In the genomic region with DNA sequence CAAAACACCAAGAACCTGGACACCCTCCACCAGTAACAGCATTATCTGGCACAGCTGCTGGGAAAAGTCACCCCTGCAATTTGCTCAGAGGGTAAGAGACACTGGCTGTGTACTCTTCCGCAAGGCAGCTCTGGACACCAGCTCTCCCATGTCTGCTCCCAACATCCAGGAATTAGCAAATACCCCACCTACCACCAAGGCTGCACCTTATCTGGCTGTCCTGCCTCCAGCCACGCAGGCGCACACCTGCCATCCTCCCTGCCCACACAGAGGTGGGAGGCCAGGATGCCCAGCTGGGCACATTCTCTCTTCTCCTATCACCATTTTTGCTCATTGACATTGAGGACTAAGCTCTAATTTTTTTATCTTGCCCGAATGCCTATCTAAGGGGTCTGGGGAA, we compare ENCODE assay signal across 1 cellular context.
TF ChIP-seq lines count a peak whose summit lies in the region.

No MANE protein-coding gene starts in this region.

TF ChIP-seq in K562, 482 proteins besides CTCF, POLR2A, EP300 and RAD21 (continued from another document):
- TF ChIP-seq, protein P1, sequence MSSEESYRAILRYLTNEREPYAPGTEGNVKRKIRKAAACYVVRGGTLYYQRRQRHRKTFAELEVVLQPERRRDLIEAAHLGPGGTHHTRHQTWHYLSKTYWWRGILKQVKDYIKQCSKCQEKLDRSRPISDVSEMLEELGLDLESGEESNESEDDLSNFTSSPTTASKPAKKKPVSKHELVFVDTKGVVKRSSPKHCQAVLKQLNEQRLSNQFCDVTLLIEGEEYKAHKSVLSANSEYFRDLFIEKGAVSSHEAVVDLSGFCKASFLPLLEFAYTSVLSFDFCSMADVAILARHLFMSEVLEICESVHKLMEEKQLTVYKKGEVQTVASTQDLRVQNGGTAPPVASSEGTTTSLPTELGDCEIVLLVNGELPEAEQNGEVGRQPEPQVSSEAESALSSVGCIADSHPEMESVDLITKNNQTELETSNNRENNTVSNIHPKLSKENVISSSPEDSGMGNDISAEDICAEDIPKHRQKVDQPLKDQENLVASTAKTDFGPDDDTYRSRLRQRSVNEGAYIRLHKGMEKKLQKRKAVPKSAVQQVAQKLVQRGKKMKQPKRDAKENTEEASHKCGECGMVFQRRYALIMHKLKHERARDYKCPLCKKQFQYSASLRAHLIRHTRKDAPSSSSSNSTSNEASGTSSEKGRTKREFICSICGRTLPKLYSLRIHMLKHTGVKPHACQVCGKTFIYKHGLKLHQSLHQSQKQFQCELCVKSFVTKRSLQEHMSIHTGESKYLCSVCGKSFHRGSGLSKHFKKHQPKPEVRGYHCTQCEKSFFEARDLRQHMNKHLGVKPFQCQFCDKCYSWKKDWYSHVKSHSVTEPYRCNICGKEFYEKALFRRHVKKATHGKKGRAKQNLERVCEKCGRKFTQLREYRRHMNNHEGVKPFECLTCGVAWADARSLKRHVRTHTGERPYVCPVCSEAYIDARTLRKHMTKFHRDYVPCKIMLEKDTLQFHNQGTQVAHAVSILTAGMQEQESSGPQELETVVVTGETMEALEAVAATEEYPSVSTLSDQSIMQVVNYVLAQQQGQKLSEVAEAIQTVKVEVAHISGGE (CRISPR knock-in tag; IDR thresholded peaks at IDR 0.05) = no peak
- TF ChIP-seq KLF1 (tag; IDR thresholded peaks at IDR 0.05) (no peak), ZNF79 (CRISPR knock-in tag; IDR thresholded peaks at IDR 0.05; ENCODE audit: low read depth) (no peak), POLR3G (IDR thresholded peaks at IDR 0.05; ENCODE audit: extremely low read depth, insufficient read length, insufficient replicate concordance) (no peak), TAF15 (IDR thresholded peaks at IDR 0.05; ENCODE audit: low read depth, low read length) (no peak), U2AF1 (optimal IDR thresholded peaks at IDR 0.05; ENCODE audit: low read depth, low read length) (no peak), ZKSCAN1 (IDR thresholded peaks at IDR 0.05; ENCODE audit: low read depth, low read length) (no peak), RBM39 (optimal IDR thresholded peaks at IDR 0.05; ENCODE audit: low read depth, low read length) (no peak), MCM7 (IDR thresholded peaks at IDR 0.05) (no peak)
- TF ChIP-seq, protein P2, sequence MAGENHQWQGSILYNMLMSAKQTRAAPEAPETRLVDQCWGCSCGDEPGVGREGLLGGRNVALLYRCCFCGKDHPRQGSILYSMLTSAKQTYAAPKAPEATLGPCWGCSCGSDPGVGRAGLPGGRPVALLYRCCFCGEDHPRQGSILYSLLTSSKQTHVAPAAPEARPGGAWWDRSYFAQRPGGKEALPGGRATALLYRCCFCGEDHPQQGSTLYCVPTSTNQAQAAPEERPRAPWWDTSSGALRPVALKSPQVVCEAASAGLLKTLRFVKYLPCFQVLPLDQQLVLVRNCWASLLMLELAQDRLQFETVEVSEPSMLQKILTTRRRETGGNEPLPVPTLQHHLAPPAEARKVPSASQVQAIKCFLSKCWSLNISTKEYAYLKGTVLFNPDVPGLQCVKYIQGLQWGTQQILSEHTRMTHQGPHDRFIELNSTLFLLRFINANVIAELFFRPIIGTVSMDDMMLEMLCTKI (IDR thresholded peaks at IDR 0.05; ENCODE audit: partially characterized antibody) = no peak
- TF ChIP-seq, protein P3, sequence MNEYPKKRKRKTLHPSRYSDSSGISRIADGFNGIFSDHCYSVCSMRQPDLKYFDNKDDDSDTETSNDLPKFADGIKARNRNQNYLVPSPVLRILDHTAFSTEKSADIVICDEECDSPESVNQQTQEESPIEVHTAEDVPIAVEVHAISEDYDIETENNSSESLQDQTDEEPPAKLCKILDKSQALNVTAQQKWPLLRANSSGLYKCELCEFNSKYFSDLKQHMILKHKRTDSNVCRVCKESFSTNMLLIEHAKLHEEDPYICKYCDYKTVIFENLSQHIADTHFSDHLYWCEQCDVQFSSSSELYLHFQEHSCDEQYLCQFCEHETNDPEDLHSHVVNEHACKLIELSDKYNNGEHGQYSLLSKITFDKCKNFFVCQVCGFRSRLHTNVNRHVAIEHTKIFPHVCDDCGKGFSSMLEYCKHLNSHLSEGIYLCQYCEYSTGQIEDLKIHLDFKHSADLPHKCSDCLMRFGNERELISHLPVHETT (CRISPR knock-in tag; conservative IDR thresholded peaks at IDR 0.05 in 1 of 2, IDR thresholded peaks at IDR 0.05 in 1 of 2) = no peak
